25 cellular contexts compared by ENCODE assay signal in genomic region chr6:107068691-107069630, GRCh38.
"Had no signal": no experiment of that assay in that cellular context is flagged by ENCODE, and none has a peak within 500 bp of the region (broad histone marks: within the 10 kb centered on the region; RNA-seq: fewer than 3 reads in every experiment).

No MANE protein-coding gene starts in this region.

- ATAC-seq: effector memory CD8-positive, alpha-beta T cell; esophagus mucosa; gastrocnemius medialis; left cardiac atrium; left lung; left ventricle myocardium superior had no signal

- H3K4me3 ChIP-seq: colonic mucosa, esophagus squamous epithelium, gastrocnemius medialis, heart right ventricle, left lung, lung had no signal

- H3K36me3 ChIP-seq: colonic mucosa had no signal

- H3K9me3 ChIP-seq: colonic mucosa, esophagus squamous epithelium, gastrocnemius medialis, heart right ventricle, left lung had no signal

- H3K9me3 Mint-ChIP-seq: dendritic cell treated with granulocyte-macrophage colony-stimulating factor and Interleukin-4, amounts not matched to agents 40 ng/mL and 50 ng/mL, for 4 days; effector memory CD8-positive, alpha-beta T cell; endodermal cell; memory B cell had no signal

- H3K27me3 Mint-ChIP-seq: dendritic cell treated with granulocyte-macrophage colony-stimulating factor and Interleukin-4, amounts not matched to agents 40 ng/mL and 50 ng/mL, for 4 days; effector memory CD8-positive, alpha-beta T cell; memory B cell had no signal

- H3K27ac ChIP-seq: colonic mucosa, epithelial cell of prostate, esophagus squamous epithelium, gastrocnemius medialis, heart right ventricle, left lung had no signal

- H3K4me1 ChIP-seq: colonic mucosa had no signal

- H3K27ac Mint-ChIP-seq: dendritic cell treated with granulocyte-macrophage colony-stimulating factor and Interleukin-4, amounts not matched to agents 40 ng/mL and 50 ng/mL, for 4 days; effector memory CD8-positive, alpha-beta T cell; endodermal cell; memory B cell had no signal

- H3K4me3 Mint-ChIP-seq: dendritic cell treated with granulocyte-macrophage colony-stimulating factor and Interleukin-4, amounts not matched to agents 40 ng/mL and 50 ng/mL, for 4 days; effector memory CD8-positive, alpha-beta T cell; endodermal cell; memory B cell had no signal

- H3K27me3 ChIP-seq: colonic mucosa, esophagus squamous epithelium, gastrocnemius medialis, heart right ventricle, left lung had no signal

- DNase-seq: colonic mucosa; cortex of kidney; effector CD8-positive, alpha-beta T cell; effector memory CD8-positive, alpha-beta T cell; endodermal cell; erythroblast; esophagus squamous epithelium; foreskin fibroblast; foreskin melanocyte; gastrocnemius medialis; glutamatergic neuron; head of caudate nucleus; heart right ventricle; hippocampal formation; left cardiac atrium; left ventricle myocardium superior; mammary epithelial cell; mesendoderm; midbrain had no signal
